ENCODE assay signal across 16 cellular contexts in the genomic region with DNA sequence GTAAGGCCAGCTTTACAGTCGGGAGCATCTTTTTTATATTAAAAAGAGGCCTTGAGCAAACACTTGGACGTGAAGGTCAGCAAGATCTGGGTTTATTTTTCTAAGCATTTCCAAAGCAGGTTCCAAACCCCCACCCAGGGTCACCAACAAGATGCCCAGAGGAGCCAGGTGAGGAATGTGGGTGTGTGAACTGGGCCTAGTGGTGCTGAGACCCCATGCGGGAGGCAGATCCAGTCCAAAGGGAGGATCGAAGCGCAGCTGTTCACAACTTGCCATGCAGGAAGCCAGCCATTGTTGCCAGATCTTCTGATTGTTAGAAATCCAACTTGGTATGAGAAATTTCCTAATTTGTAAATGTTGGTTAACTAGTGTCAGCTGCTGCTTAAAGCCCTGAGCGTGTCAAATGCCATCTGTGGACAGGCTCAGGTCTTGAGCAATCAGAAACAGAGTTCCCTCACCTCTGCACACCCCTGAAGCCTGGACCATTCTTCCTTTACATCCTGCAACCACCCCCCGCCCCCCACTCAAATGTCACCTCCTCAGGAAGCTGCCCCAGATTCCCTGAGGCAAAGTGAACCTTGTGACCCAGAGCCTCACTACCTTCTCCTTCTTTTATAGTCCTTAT. TPM values are rescaled to one million over a fixed set of nuclear protein-coding genes. Genes with fewer than 3 reads are reported as not detected.
A peak's percentile ranks its signal among the peaks of the same experiment; 100 is the strongest.
DNase-seq lines count a peak whose midpoint lies in the region; ATAC-seq and TF ChIP-seq lines count a peak whose summit lies in the region.
"Had no signal": no experiment of that assay in that cellular context is flagged by ENCODE, and none has a peak within 500 bp of the region (broad histone marks: within the 10 kb centered on the region; RNA-seq: fewer than 3 reads in every experiment).

No MANE protein-coding gene starts in this region.

- peak overlapping the region; percentile 77 for H3K27ac ChIP-seq in CD4-positive, alpha-beta T cell (ENCODE audit: low read depth, low read length)
- H3K27ac ChIP-seq: hepatocyte, SJSA1 had no signal

- no peaks in the 10 kb centered on the region for H3K27me3 Mint-ChIP-seq in CD4-positive, alpha-beta T cell
- H3K27me3 Mint-ChIP-seq in activated B cell treated with CpG ODN at 0.5 μM for 24 hours, result no peaks in the 10 kb centered on the region
- peaks cover 20 to 43% (median 20%) of the 10 kb centered on the region in 3 donors for H3K27me3 Mint-ChIP-seq in immature natural killer cell (ENCODE audit: low read depth in 3 of 3)

- no peaks in the 10 kb centered on the region for H3K9me3 ChIP-seq in CD4-positive, alpha-beta T cell (ENCODE audit: control insufficient read depth, low read length)
- H3K9me3 ChIP-seq: SJSA1 had no signal

- H3K27me3 ChIP-seq in CD4-positive, alpha-beta T cell (ENCODE audit: control insufficient read depth, insufficient read depth, low read length), result no peaks in the 10 kb centered on the region
- H3K27me3 ChIP-seq: hepatocyte, SJSA1 had no signal

- peak overlapping the region; percentile 97 for H3K27ac Mint-ChIP-seq in CD4-positive, alpha-beta T cell
- H3K27ac Mint-ChIP-seq in activated B cell treated with CpG ODN at 0.5 μM for 24 hours (peak overlapping the region; percentile 59), immature natural killer cell (peak overlapping the region; percentile 97 to 100 (median 100))
- H3K27ac Mint-ChIP-seq: HFFc6 had no signal

- H3K4me3 ChIP-seq in AG10803 (ENCODE audit: low read length), result no peak overlapping the region
- H3K4me3 ChIP-seq: hepatocyte, SJSA1 had no signal

- in situ Hi-C loops in G401 (cut with HindIII; ENCODE audit: low sequenced_read_pairs), result no loop called here

- peaks cover 100% of the 10 kb centered on the region for H3K4me1 Mint-ChIP-seq in CD4-positive, alpha-beta T cell (ENCODE audit: low read depth)
- H3K4me1 Mint-ChIP-seq in activated B cell treated with CpG ODN at 0.5 μM for 24 hours, result peaks cover 95% of the 10 kb centered on the region
- H3K4me1 Mint-ChIP-seq in immature natural killer cell, result peaks cover 98 to 100% of the 10 kb centered on the region in 2 donors

- intact Hi-C loops in CD4-positive, alpha-beta T cell (cut with DNase I, micrococcal nuclease), result no loop called here
- intact Hi-C loops in activated B cell treated with CpG ODN at 0.5 μM for 24 hours (cut with micrococcal nuclease), result no loop called here

- CTCF ChIA-PET in CD4-positive, alpha-beta T cell (lab: Charles Lee), result interaction anchor here (2.0 kb wide), 1 partner anchor 45 kb away, joined by 5 read pairs; no protein-coding TSS in a partner anchor
- CTCF ChIA-PET in activated B cell treated with CpG ODN at 0.5 μM for 24 hours (lab: Charles Lee), result no interaction called here

- POLR2A ChIA-PET in CD4-positive, alpha-beta T cell (lab: Charles Lee), result interaction anchor here (1.0 to 4.8 kb wide), 3 partner anchors 18 to 46 kb away, joined by 3 to 35 read pairs (median 5); partner anchors contain the start of gene NFATC2
- POLR2A ChIA-PET in activated B cell treated with CpG ODN at 0.5 μM for 24 hours (lab: Charles Lee), result interaction anchor here (0.6 to 3.7 kb wide), 2 partner anchors 35 to 164 kb away, joined by 4 to 12 read pairs; no protein-coding TSS in a partner anchor

- no peaks in the 10 kb centered on the region for H3K9me3 Mint-ChIP-seq in CD4-positive, alpha-beta T cell
- H3K9me3 Mint-ChIP-seq in activated B cell treated with CpG ODN at 0.5 μM for 24 hours, result no peaks in the 10 kb centered on the region
- H3K9me3 Mint-ChIP-seq in immature natural killer cell, result no peaks in the 10 kb centered on the region
- H3K9me3 Mint-ChIP-seq: HFFc6 had no signal

- H3K4me3 Mint-ChIP-seq in CD4-positive, alpha-beta T cell, result peak overlapping the region; percentile 75
- no peak overlapping the region for H3K4me3 Mint-ChIP-seq in activated B cell treated with CpG ODN at 0.5 μM for 24 hours
- peak overlapping the region; percentile 82 to 95 (median 90) for H3K4me3 Mint-ChIP-seq in immature natural killer cell
- H3K4me3 Mint-ChIP-seq: HFFc6 had no signal

- peak; percentile 85 for DNase-seq in AG10803 (ENCODE audit: low read depth)
- no peak for DNase-seq in CD4-positive, alpha-beta T cell
- no peak for DNase-seq in activated B cell treated with CpG ODN at 0.5 μM for 24 hours
- no peak for DNase-seq in immature natural killer cell
- DNase-seq in NK-92 (lab: John Stamatoyannopoulos, UW; ENCODE audit: unreplicated experiment), result no peak
- no peak for DNase-seq in G401 (ENCODE audit: low spot score)
- DNase-seq in KG1 (lab: John Stamatoyannopoulos, UW), result no peak
- DNase-seq: caudate nucleus, HFFc6, left ventricle myocardium superior, NCI-H1436, NCI-H69, nucleus accumbens had no signal

- no peak for TF ChIP-seq CTCF in AG10803 (conservative IDR thresholded peaks at IDR 0.05; ENCODE audit: low read length)
- TF ChIP-seq CTCF in CD4-positive, alpha-beta T cell (IDR thresholded peaks at IDR 0.05), result no peak
- no peak for TF ChIP-seq CTCF in activated B cell treated with CpG ODN at 0.5 μM for 24 hours (IDR thresholded peaks at IDR 0.05)

- no peak for ATAC-seq in CD4-positive, alpha-beta T cell (ENCODE audit: poor library complexity)
- ATAC-seq in activated B cell treated with CpG ODN at 0.5 μM for 24 hours (ENCODE audit: low read depth) (no peak), HG03469 (IDR thresholded peaks at IDR 0.05; ENCODE audit: unreplicated experiment) (no peak)
- ATAC-seq: left ventricle myocardium superior had no signal

- peaks cover 24% of the 10 kb centered on the region for H3K36me3 Mint-ChIP-seq in CD4-positive, alpha-beta T cell (ENCODE audit: low read depth)
- H3K36me3 Mint-ChIP-seq in activated B cell treated with CpG ODN at 0.5 μM for 24 hours (ENCODE audit: low read depth) (peaks cover 35% of the 10 kb centered on the region), immature natural killer cell (peaks cover 11 to 24% (median 24%) of the 10 kb centered on the region in 3 donors)

RNA-seq across cellular contexts. Expression of gene NFATC2, which starts 46.5 kb away (rescaled TPM):
- total RNA-seq in CD4-positive, alpha-beta T cell, result 10 to 100 TPM; 32.5 to 33.2 TPM
- total RNA-seq in activated B cell treated with CpG ODN at 0.5 μM for 24 hours, result 41.2 and 46.0 TPM in 2 replicates
- 100 to 1,000 TPM in 1 of 3 donors, 10 to 100 TPM in 2; 14.5 to 101 (median 21.3) TPM for polyA plus RNA-seq in immature natural killer cell
- 0.12 and 0.95 TPM in 2 replicates for total RNA-seq in G401 (2014; rRNA removed; shearing (Covaris generic))
- total RNA-seq: SJSA1 had no signal

Comparison
In these comparisons a context has a peak if more than half of its experiments do, and no peak if none do; other contexts are left out.
1. RNA of gene NFATC2, which starts 46.5 kb away (total RNA-seq): 41.2 to 46.0 TPM in activated B cell treated with CpG ODN at 0.5 μM for 24 hours and 32.5 to 33.2 TPM in CD4-positive, alpha-beta T cell; 0.12 to 0.95 TPM in G401; every median in the first group is over 10 times any median in the second.
2. Peak in every context shown above with its lines, with median percentiles within 50 percentile points of each other: H3K27ac Mint-ChIP-seq.